In genomic region chr1:43011020-43011419, GRCh38 we compare ENCODE assay signal across 22 cellular contexts. TPM values are rescaled to one million over a fixed set of nuclear protein-coding genes. Genes with fewer than 3 reads are reported as not detected.
DNase-seq lines count a peak whose midpoint lies in the region; ATAC-seq and TF ChIP-seq lines count a peak whose summit lies in the region.
"Had no signal": no experiment of that assay in that cellular context is flagged by ENCODE, and none has a peak within 500 bp of the region (broad histone marks: within the 10 kb centered on the region; RNA-seq: fewer than 3 reads in every experiment).

No MANE protein-coding gene starts in this region.

- no peak overlapping the region for H3K4me3 ChIP-seq in transverse colon
- H3K4me3 ChIP-seq: A549; BLaER1 treated with 17β-estradiol and CSF1 and Interleukin-3, amounts not matched to agents 10 nM and 100 nM; SJSA1 had no signal

- H3K27ac Mint-ChIP-seq in WTC11 (peak overlapping the region; percentile 75; the same call in 1 of the 2 replicates), neural crest cell (ENCODE audit: unreplicated experiment) (peak overlapping the region; percentile 79), type B pancreatic cell (peak overlapping the region; percentile 95)
- H3K27ac Mint-ChIP-seq: CD4-positive, alpha-beta T cell had no signal

- no peak overlapping the region for H3K27ac ChIP-seq in transverse colon
- H3K27ac ChIP-seq: A549; BLaER1 treated with 17β-estradiol and CSF1 and Interleukin-3, amounts not matched to agents 10 nM and 100 nM; SJSA1 had no signal

- no peak for ATAC-seq in WTC11
- ATAC-seq in GM18505 (IDR thresholded peaks at IDR 0.05; ENCODE audit: unreplicated experiment), result no peak
- ATAC-seq: A549 had no signal

- POLR2A ChIA-PET in WTC11 (lab: Charles Lee), result no interaction called here

- H3K36me3 Mint-ChIP-seq in WTC11, result no peaks in the 10 kb centered on the region
- H3K36me3 Mint-ChIP-seq in neural crest cell (ENCODE audit: low read depth), result no peaks in the 10 kb centered on the region
- H3K36me3 Mint-ChIP-seq in type B pancreatic cell, result no peaks in the 10 kb centered on the region

- DNase-seq in NCI-H460 (ENCODE audit: extremely low read depth, low read depth) (peak; percentile 26), WTC11 (ENCODE audit: low spot score) (no peak), neural crest cell (ENCODE audit: low read depth, low spot score) (no peak), type B pancreatic cell (ENCODE audit: extremely low spot score, unreplicated experiment) (no peak), transverse colon (no peak)
- DNase-seq in activated effector memory CD4-positive, alpha-beta T cell treated with Interleukin-2 at 50 U/mL for 16 hours, result no peak
- DNase-seq: AML-193; CD4-positive, alpha-beta T cell; DMS 273 treated with DMSO at 0.1 percent for 48 hours; DMS79 treated with DMSO at 0.1 percent for 48 hours; H7; KBM-7; MV-4-11; NCI-H2029; NCI-H446; NCI-H526 treated with DMSO at 0.1 percent for 48 hours; Right ventricle myocardium superior; RPMI8226 had no signal

- TF ChIP-seq POLR2A in transverse colon (IDR thresholded peaks at IDR 0.05) (no peak), GM18505 (IDR thresholded peaks at IDR 0.05; ENCODE audit: borderline replicate concordance, extremely low read depth, insufficient read depth, insufficient read length) (no peak)

- TF ChIP-seq CTCF in WTC11 (IDR thresholded peaks at IDR 0.05) (no peak), neural crest cell (conservative IDR thresholded peaks at IDR 0.05) (no peak), type B pancreatic cell (conservative IDR thresholded peaks at IDR 0.05) (no peak), transverse colon (IDR thresholded peaks at IDR 0.05) (no peak)

- no peak overlapping the region for H3K4me3 Mint-ChIP-seq in WTC11
- no peak overlapping the region for H3K4me3 Mint-ChIP-seq in neural crest cell
- no peak overlapping the region for H3K4me3 Mint-ChIP-seq in type B pancreatic cell
- H3K4me3 Mint-ChIP-seq: CD4-positive, alpha-beta T cell had no signal

- peaks cover 28% of the 10 kb centered on the region for H3K27me3 ChIP-seq in transverse colon
- H3K27me3 ChIP-seq: BLaER1 treated with 17β-estradiol and CSF1 and Interleukin-3, amounts not matched to agents 10 nM and 100 nM had no signal

- 72% methylated on average over 3 of the region's 3 CpGs; no CpG with 5 or more reads in 1 of the 2 donors for WGBS in transverse colon (ENCODE audit: low coverage in 1 of 2), 2 donors

- no peak for TF ChIP-seq EP300 in transverse colon (IDR thresholded peaks at IDR 0.05; ENCODE audit: low read depth)

- H3K27me3 Mint-ChIP-seq in WTC11 (ENCODE audit: low read depth) (no peaks in the 10 kb centered on the region), neural crest cell (ENCODE audit: low read depth) (peaks cover 6% of the 10 kb centered on the region), type B pancreatic cell (peaks cover 3% of the 10 kb centered on the region)

- H3K9me3 Mint-ChIP-seq in WTC11 (no peaks in the 10 kb centered on the region), neural crest cell (no peaks in the 10 kb centered on the region), type B pancreatic cell (peaks cover 4% of the 10 kb centered on the region)
- H3K9me3 Mint-ChIP-seq: CD4-positive, alpha-beta T cell had no signal

- no peaks in the 10 kb centered on the region for H3K9me3 ChIP-seq in transverse colon
- H3K9me3 ChIP-seq: A549; BLaER1 treated with 17β-estradiol and CSF1 and Interleukin-3, amounts not matched to agents 10 nM and 100 nM; SJSA1 had no signal

- in situ Hi-C loops in transverse colon (cut with MboI; ENCODE audit: low pct_ligation_motif_present in 1 of 4, low pct_unique_long_range_greater_than_20kb in 1 of 4, low sequenced_read_pairs in 3 of 4), result no loop called here

- H3K4me1 Mint-ChIP-seq in WTC11 (peaks cover 63% of the 10 kb centered on the region), neural crest cell (peaks cover 59% of the 10 kb centered on the region), type B pancreatic cell (ENCODE audit: unreplicated experiment) (peaks cover 23% of the 10 kb centered on the region)

- no peaks in the 10 kb centered on the region for H3K36me3 ChIP-seq in transverse colon
- H3K36me3 ChIP-seq: BLaER1 treated with 17β-estradiol and CSF1 and Interleukin-3, amounts not matched to agents 10 nM and 100 nM; SJSA1 had no signal

- CTCF ChIA-PET in WTC11 (lab: Charles Lee), result interaction anchor here (0.8 kb wide), 1 partner anchor 98 kb away, joined by 3 read pairs; no protein-coding TSS in a partner anchor

- no peaks in the 10 kb centered on the region for H3K4me1 ChIP-seq in transverse colon
- H3K4me1 ChIP-seq: A549 had no signal

- intact Hi-C loops in transverse colon (cut with DNase I; ENCODE audit: low total_unique reads), result no loop called here

TF ChIP-seq in WTC11, 78 proteins besides CTCF, POLR2A, EP300 and RAD21:
- TF ChIP-seq CREB1 (CRISPR knock-in tag; IDR thresholded peaks at IDR 0.05) (no peak), EMX1 (CRISPR knock-in tag; IDR thresholded peaks at IDR 0.05) (no peak), ZNF138 (CRISPR knock-in tag; conservative IDR thresholded peaks at IDR 0.05) (no peak), NR2C2 (CRISPR knock-in tag; IDR thresholded peaks at IDR 0.05) (no peak), ATF2 (CRISPR knock-in tag; IDR thresholded peaks at IDR 0.05; ENCODE audit: borderline replicate concordance, low read depth) (no peak), HMGA2 (CRISPR knock-in tag; IDR thresholded peaks at IDR 0.05) (no peak)
TF ChIP-seq in WTC11: peak in this region for 0.

RNA-seq across cellular contexts. Expression of gene SLC2A1, which starts 52.4 kb away (rescaled TPM):
- total RNA-seq in NCI-H460 (2014; rRNA removed; shearing (Covaris generic)), result 129 and 170 TPM in 2 replicates
- polyA plus RNA-seq in NCI-H460 (2014; cell fraction: nucleus; rRNA removed), result 382 and 424 TPM in 2 replicates
- total RNA-seq in WTC11 (2021), result 215 to 415 TPM (median 396 TPM) in 3 replicates
- 254 and 265 TPM in 2 replicates for total RNA-seq in neural crest cell
- 192 and 706 TPM in 2 replicates for total RNA-seq in type B pancreatic cell (ENCODE audit: low replicate concordance)
- total RNA-seq in transverse colon, result 10 to 100 TPM; 37.2 to 98.9 (median 69.1) TPM
